ENCODE assay signal across 18 cellular contexts in genomic region chr11:6572215-6572614, GRCh38. TPM values are rescaled to one million over a fixed set of nuclear protein-coding genes. Genes with fewer than 3 reads are reported as not detected.
DNase-seq lines count a peak whose midpoint lies in the region; ATAC-seq, FAIRE-seq and TF ChIP-seq lines count a peak whose summit lies in the region.
"Had no signal": no experiment of that assay in that cellular context is flagged by ENCODE, and none has a peak within 500 bp of the region (broad histone marks: within the 10 kb centered on the region; RNA-seq: fewer than 3 reads in every experiment).

No MANE protein-coding gene starts in this region.

- peaks cover 19 to 48% (median 35%) of the 10 kb centered on the region in 4 donors for H3K4me1 ChIP-seq in esophagus muscularis mucosa

- WGBS in esophagus muscularis mucosa: 55% methylated on average over 2 of the region's 2 CpGs

- no peak for TF ChIP-seq EP300 in esophagus muscularis mucosa (IDR thresholded peaks at IDR 0.05)

- H3K36me3 Mint-ChIP-seq in nephron progenitor cell (ENCODE audit: low read depth): peaks cover 30% of the 10 kb centered on the region

- DNase-seq in H54 (ENCODE audit: insufficient read length, low spot score) (peak; percentile 54), astrocyte of the cerebellum (ENCODE audit: low read depth) (peak; percentile 84), fibroblast of the aortic adventitia (ENCODE audit: low read depth) (peak; percentile 89), superior temporal gyrus (ENCODE audit: extremely low spot score) (peak; percentile 55), esophagus muscularis mucosa (ENCODE audit: extremely low spot score) (no peak), nephron progenitor cell (no peak)
- DNase-seq: activated CD4-positive, alpha-beta T cell treated with anti-CD3 and anti-CD28 coated beads for 4 hours; activated T-cell treated with anti-CD3 and anti-CD28 coated beads, Interleukin-2, amount 50 U/mL, for 72 hours; adrenal gland; hippocampal formation; left ventricle myocardium superior; NCI-H187; NCI-H69; sigmoid colon; stimulated activated naive B cell treated with anti-CD40 and anti-IgM and Interleukin-4, amounts not matched to agents 10 μg/mL and 1 μg/mL and 100 μg/mL, for 72 hours had no signal

- in situ Hi-C loops in astrocyte of the cerebellum (cut with HindIII; ENCODE audit: low sequenced_read_pairs): no loop called here

- peaks cover 0 to 24% (median 2%) of the 10 kb centered on the region in 4 donors for H3K36me3 ChIP-seq in esophagus muscularis mucosa
- H3K36me3 ChIP-seq: adrenal gland had no signal

- no peak overlapping the region for H3K4me3 Mint-ChIP-seq in nephron progenitor cell
- H3K4me3 Mint-ChIP-seq: activated T-cell treated with anti-CD3 and anti-CD28 coated beads, Interleukin-2, amount 50 U/mL, for 72 hours; nephron; stimulated activated naive B cell treated with anti-CD40 and anti-IgM and Interleukin-4, amounts not matched to agents 10 μg/mL and 1 μg/mL and 100 μg/mL, for 72 hours had no signal

- FAIRE-seq in H54 (lab: Jason Lieb, UNC): no peak
- FAIRE-seq: G401.6 had no signal

- peaks cover 2% of the 10 kb centered on the region for H3K27me3 Mint-ChIP-seq in nephron progenitor cell (ENCODE audit: low read depth, poor library complexity)
- H3K27me3 Mint-ChIP-seq: stimulated activated naive B cell treated with anti-CD40 and anti-IgM and Interleukin-4, amounts not matched to agents 10 μg/mL and 1 μg/mL and 100 μg/mL, for 72 hours had no signal

- H3K9me3 ChIP-seq in esophagus muscularis mucosa: no peaks in the 10 kb centered on the region
- H3K9me3 ChIP-seq: adrenal gland, sigmoid colon had no signal

- intact Hi-C loops in esophagus muscularis mucosa (cut with DNase I): no loop called here

- no peak for TF ChIP-seq POLR2A in H54 (IDR thresholded peaks at IDR 0.05; ENCODE audit: low read depth, low read length)
- TF ChIP-seq POLR2A in esophagus muscularis mucosa (IDR thresholded peaks at IDR 0.05; ENCODE audit: low read depth): no peak

- no peak overlapping the region for H3K27ac ChIP-seq in esophagus muscularis mucosa (replicated peaks in 1 of 4)
- H3K27ac ChIP-seq: adrenal gland had no signal

- ATAC-seq in GM18861 (IDR thresholded peaks at IDR 0.05; ENCODE audit: unreplicated experiment): no peak
- ATAC-seq: activated T-cell treated with anti-CD3 and anti-CD28 coated beads, Interleukin-2, amount 50 U/mL, for 72 hours; left ventricle myocardium superior; stimulated activated naive B cell treated with anti-CD40 and anti-IgM and Interleukin-4, amounts not matched to agents 10 μg/mL and 1 μg/mL and 100 μg/mL, for 72 hours had no signal

- no peaks in the 10 kb centered on the region for H3K27me3 ChIP-seq in esophagus muscularis mucosa
- H3K27me3 ChIP-seq: adrenal gland, sigmoid colon had no signal

- H3K27ac Mint-ChIP-seq in nephron progenitor cell: no peak overlapping the region
- H3K27ac Mint-ChIP-seq: activated T-cell treated with anti-CD3 and anti-CD28 coated beads, Interleukin-2, amount 50 U/mL, for 72 hours; stimulated activated naive B cell treated with anti-CD40 and anti-IgM and Interleukin-4, amounts not matched to agents 10 μg/mL and 1 μg/mL and 100 μg/mL, for 72 hours had no signal

- no peaks in the 10 kb centered on the region for H3K9me3 Mint-ChIP-seq in nephron progenitor cell
- H3K9me3 Mint-ChIP-seq: activated T-cell treated with anti-CD3 and anti-CD28 coated beads, Interleukin-2, amount 50 U/mL, for 72 hours; nephron; stimulated activated naive B cell treated with anti-CD40 and anti-IgM and Interleukin-4, amounts not matched to agents 10 μg/mL and 1 μg/mL and 100 μg/mL, for 72 hours had no signal

- no peak overlapping the region for H3K4me3 ChIP-seq in astrocyte of the cerebellum (ENCODE audit: low read depth, low read length)
- no peak overlapping the region for H3K4me3 ChIP-seq in fibroblast of the aortic adventitia (ENCODE audit: low read depth, low read length)
- H3K4me3 ChIP-seq in esophagus muscularis mucosa: no peak overlapping the region
- H3K4me3 ChIP-seq: adrenal gland had no signal

- no peak for TF ChIP-seq CTCF in astrocyte of the cerebellum (IDR thresholded peaks at IDR 0.05; ENCODE audit: low read depth, low read length, missing control alignments)
- no peak for TF ChIP-seq CTCF in fibroblast of the aortic adventitia (IDR thresholded peaks at IDR 0.05; ENCODE audit: insufficient read depth, low read length)
- no peak for TF ChIP-seq CTCF in esophagus muscularis mucosa (IDR thresholded peaks at IDR 0.05)
- no peak for TF ChIP-seq CTCF in nephron progenitor cell (IDR thresholded peaks at IDR 0.05)

- H3K4me1 Mint-ChIP-seq in nephron progenitor cell: peaks cover 5% of the 10 kb centered on the region

RNA-seq across cellular contexts. Expression of gene RRP8, which starts 31.2 kb away (rescaled TPM):
- 8.2 and 10.2 TPM in 2 replicates for total RNA-seq in fibroblast of the aortic adventitia (ENCODE audit: low replicate concordance)
- 10 to 100 TPM; 12.4 to 34.0 (median 27.0) TPM for total RNA-seq in esophagus muscularis mucosa

RNA-seq across cellular contexts. Expression of gene ILK, which starts 31.4 kb away (rescaled TPM):
- total RNA-seq in fibroblast of the aortic adventitia (ENCODE audit: low replicate concordance): 115 and 145 TPM in 2 replicates
- 100 to 1,000 TPM; 481 to 652 (median 606) TPM for total RNA-seq in esophagus muscularis mucosa

RNA-seq across cellular contexts. Expression of gene TAF10, which starts 39.8 kb away (rescaled TPM):
- 46.3 and 101 TPM in 2 replicates for total RNA-seq in fibroblast of the aortic adventitia (ENCODE audit: low replicate concordance)
- total RNA-seq in esophagus muscularis mucosa: 10 to 100 TPM; 24.2 to 51.1 (median 43.4) TPM

RNA-seq across cellular contexts. Expression of gene TPP1, which starts 47.0 kb away (rescaled TPM):
- total RNA-seq in fibroblast of the aortic adventitia (ENCODE audit: low replicate concordance) (49.3 and 60.2 TPM in 2 replicates), esophagus muscularis mucosa (10 to 100 TPM; 44.4 to 71.5 (median 54.9) TPM)

Comparison
In these comparisons a context has a peak if more than half of its experiments do, and no peak if none do; other contexts are left out.
1. DNase-seq: peak in H54 (single experiment), astrocyte of the cerebellum (single experiment), fibroblast of the aortic adventitia (single experiment) and superior temporal gyrus (single experiment); none in esophagus muscularis mucosa (single experiment) and nephron progenitor cell (single experiment).